In the genomic region with DNA sequence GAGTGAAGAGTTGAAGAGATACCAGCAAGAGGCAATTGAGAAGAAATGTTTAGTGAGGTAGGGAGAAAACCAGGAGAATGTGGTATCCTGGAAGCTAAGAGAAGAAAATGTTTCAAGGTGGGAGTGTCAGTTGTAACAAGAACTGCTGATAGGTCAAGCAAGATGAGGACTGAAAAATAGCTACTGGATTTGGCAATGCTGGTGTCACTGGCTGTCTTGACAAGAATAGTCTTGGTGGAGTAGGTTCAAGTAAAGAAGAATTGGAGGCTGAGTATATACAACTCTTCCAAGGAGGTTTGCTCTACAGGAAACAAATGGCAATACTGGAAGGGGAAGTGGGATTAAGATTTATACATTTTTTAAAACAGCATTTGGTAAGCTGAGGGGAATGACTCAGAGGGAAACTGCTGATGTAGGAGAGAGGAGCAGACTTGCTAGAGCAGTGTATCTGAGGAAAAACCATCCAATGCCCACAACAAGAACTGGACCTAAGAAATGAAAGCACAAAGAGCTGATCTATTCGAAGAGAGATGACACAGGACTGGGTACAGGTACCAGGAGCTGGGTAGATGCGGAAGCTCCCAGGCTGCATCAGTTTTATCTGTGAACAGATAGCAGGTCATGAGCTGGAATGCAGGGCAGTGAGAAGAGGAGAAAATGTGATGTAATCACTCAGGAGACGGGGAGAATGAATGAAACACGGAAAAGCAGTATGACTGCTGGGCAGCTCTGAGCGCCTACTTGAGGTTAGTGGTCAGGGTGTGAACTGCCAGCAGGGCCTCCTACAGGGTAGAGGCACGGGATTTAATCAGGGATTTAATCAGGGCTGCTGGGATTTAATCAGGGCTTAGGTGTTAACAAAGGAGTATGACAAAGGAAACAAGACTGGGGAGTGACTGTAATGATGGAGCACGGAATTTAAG, we compare ENCODE assay signal across 9 cellular contexts. TPM values are rescaled to one million over a fixed set of nuclear protein-coding genes. Genes with fewer than 3 reads are reported as not detected.
DNase-seq lines count a peak whose midpoint lies in the region; ATAC-seq and TF ChIP-seq lines count a peak whose summit lies in the region.
"Had no signal": no experiment of that assay in that cellular context is flagged by ENCODE, and none has a peak within 500 bp of the region (broad histone marks: within the 10 kb centered on the region; RNA-seq: fewer than 3 reads in every experiment).

No MANE protein-coding gene starts in this region.

- H3K9me3 ChIP-seq in lower lobe of right lung (no peaks in the 10 kb centered on the region), prostate gland (no peaks in the 10 kb centered on the region)

- H3K27me3 Mint-ChIP-seq in HFFc6 (ENCODE audit: insufficient read depth) = no peaks in the 10 kb centered on the region; the same call in 1 of the 2 replicates
- H3K27me3 Mint-ChIP-seq in naive thymus-derived CD8-positive, alpha-beta T cell = no peaks in the 10 kb centered on the region

- TF ChIP-seq CTCF in HFFc6 (IDR thresholded peaks at IDR 0.05) = peak; percentile 76
- peak; percentile 17 for TF ChIP-seq CTCF in lower lobe of right lung (IDR thresholded peaks at IDR 0.05)
- TF ChIP-seq CTCF in prostate gland (IDR thresholded peaks at IDR 0.05) = no peak

- H3K4me3 Mint-ChIP-seq in HFFc6 = no peak overlapping the region
- no peak overlapping the region for H3K4me3 Mint-ChIP-seq in naive thymus-derived CD8-positive, alpha-beta T cell

- H3K27me3 ChIP-seq in lower lobe of right lung (ENCODE audit: low read depth) = no peaks in the 10 kb centered on the region
- no peaks in the 10 kb centered on the region for H3K27me3 ChIP-seq in prostate gland (replicated peaks; ENCODE audit: insufficient read depth)

- H3K4me3 ChIP-seq in lower lobe of right lung (no peak overlapping the region), prostate gland (no peak overlapping the region)

- no peak for TF ChIP-seq POLR2A in prostate gland (IDR thresholded peaks at IDR 0.05)

- 71% methylated on average over 7 of the region's 7 CpGs for WGBS in prostate gland

- peak; percentile 46 for DNase-seq in AG08396 (ENCODE audit: low spot score)
- peak; percentile 65 for DNase-seq in HFFc6
- DNase-seq in brain pericyte (ENCODE audit: low read depth, low spot score) = peak; percentile 21
- DNase-seq in lower lobe of right lung = no peak
- no peak for DNase-seq in prostate gland (ENCODE audit: low spot score)
- DNase-seq in naive thymus-derived CD8-positive, alpha-beta T cell = no peak

- no peaks in the 10 kb centered on the region for H3K4me1 Mint-ChIP-seq in HFFc6 (ENCODE audit: low read depth)
- no peaks in the 10 kb centered on the region for H3K4me1 Mint-ChIP-seq in naive thymus-derived CD8-positive, alpha-beta T cell

- peak; percentile 56 to 81 for ATAC-seq in lower lobe of right lung
- ATAC-seq in HG03378 (IDR thresholded peaks at IDR 0.05; ENCODE audit: unreplicated experiment) = no peak
- ATAC-seq in GM18519 (IDR thresholded peaks at IDR 0.05; ENCODE audit: low FRiP score, unreplicated experiment) = no peak
- ATAC-seq in naive thymus-derived CD8-positive, alpha-beta T cell = no peak

- peak overlapping the region; percentile 8 for H3K27ac ChIP-seq in lower lobe of right lung
- peak overlapping the region in 1 of 2 donors; percentile 65 for H3K27ac ChIP-seq in prostate gland

- intact Hi-C loops in lower lobe of right lung (cut with DNase I) (no loop called here), prostate gland (cut with DNase I) (no loop called here)

- H3K36me3 Mint-ChIP-seq in HFFc6 (ENCODE audit: low read depth) = peaks cover 16% of the 10 kb centered on the region
- peaks cover 0 to 68% (median 24%) of the 10 kb centered on the region in 3 donors for H3K36me3 Mint-ChIP-seq in naive thymus-derived CD8-positive, alpha-beta T cell

- POLR2A ChIA-PET in naive thymus-derived CD8-positive, alpha-beta T cell (lab: Charles Lee) = no interaction called here

- H3K36me3 ChIP-seq in lower lobe of right lung (peaks cover 100% of the 10 kb centered on the region), prostate gland (peaks cover 10 to 28% of the 10 kb centered on the region in 2 donors)

- no peaks in the 10 kb centered on the region for H3K9me3 Mint-ChIP-seq in HFFc6
- no peaks in the 10 kb centered on the region for H3K9me3 Mint-ChIP-seq in naive thymus-derived CD8-positive, alpha-beta T cell

- H3K4me1 ChIP-seq in lower lobe of right lung (peaks cover 10% of the 10 kb centered on the region), prostate gland (replicated peaks) (peaks cover 8% of the 10 kb centered on the region)

- H3K27ac Mint-ChIP-seq in HFFc6 = no peak overlapping the region
- H3K27ac Mint-ChIP-seq in naive thymus-derived CD8-positive, alpha-beta T cell = no peak overlapping the region

RNA-seq across cellular contexts. Expression of a gene that starts 34.5 kb away (rescaled TPM):
- total RNA-seq in HFFc6 (2021; fragmentation: NEBNext Ultra II Directional; extraction: Animal tissue kit (Norgen Biotek cat#: 25700)) = not detected
- not detected for total RNA-seq in lower lobe of right lung
- total RNA-seq in prostate gland = not detected
- total RNA-seq in naive thymus-derived CD8-positive, alpha-beta T cell = not detected
- polyA plus RNA-seq in naive thymus-derived CD8-positive, alpha-beta T cell = not detected
- total RNA-seq: glomerular endothelial cell had no signal

RNA-seq across cellular contexts. Expression of a gene that starts 40.0 kb away (rescaled TPM):
- total RNA-seq in HFFc6 (2021; fragmentation: NEBNext Ultra II Directional; extraction: Animal tissue kit (Norgen Biotek cat#: 25700)) = 100 to 1,000 TPM; 108 to 130 (median 118) TPM
- total RNA-seq in lower lobe of right lung = 125 TPM
- total RNA-seq in prostate gland = 100 to 1,000 TPM; 154 to 437 TPM
- total RNA-seq in naive thymus-derived CD8-positive, alpha-beta T cell = 10 to 100 TPM; 89.8 to 91.9 TPM
- 100 to 1,000 TPM; 111 to 126 (median 124) TPM for polyA plus RNA-seq in naive thymus-derived CD8-positive, alpha-beta T cell

RNA-seq across cellular contexts. Expression of a gene that starts 40.4 kb away (rescaled TPM):
- total RNA-seq in HFFc6 (2021; fragmentation: NEBNext Ultra II Directional; extraction: Animal tissue kit (Norgen Biotek cat#: 25700)) = 10 to 100 TPM; 17.1 to 24.3 (median 21.1) TPM
- total RNA-seq in lower lobe of right lung = 23.2 TPM
- 10 to 100 TPM; 25.2 to 43.5 TPM for total RNA-seq in prostate gland
- total RNA-seq in naive thymus-derived CD8-positive, alpha-beta T cell = 10 to 100 TPM; 24.1 to 24.5 TPM
- 10 to 100 TPM; 17.7 to 22.5 (median 18.7) TPM for polyA plus RNA-seq in naive thymus-derived CD8-positive, alpha-beta T cell

Comparison
In these comparisons a context has a peak if more than half of its experiments do, and no peak if none do; other contexts are left out.
1. DNase-seq: peak in AG08396 (single experiment), HFFc6 (single experiment) and brain pericyte (single experiment); none in lower lobe of right lung (single experiment), prostate gland (single experiment) and naive thymus-derived CD8-positive, alpha-beta T cell (0 of 10).
2. CTCF ChIP-seq: peak in HFFc6 (single experiment) and lower lobe of right lung (single experiment); none in prostate gland (0 of 4).
3. ATAC-seq: peak in lower lobe of right lung (2 of 2); none in HG03378 (single experiment), GM18519 (single experiment) and naive thymus-derived CD8-positive, alpha-beta T cell (0 of 2).